ENCODE assay signal across 24 cellular contexts in genomic region chr3:102159810-102160451, GRCh38.
A peak's percentile ranks its signal among the peaks of the same experiment; 100 is the strongest.
DNase-seq lines count a peak whose midpoint lies in the region; ATAC-seq and TF ChIP-seq lines count a peak whose summit lies in the region.
"Had no signal": no experiment of that assay in that cellular context is flagged by ENCODE, and none has a peak within 500 bp of the region (broad histone marks: within the 10 kb centered on the region; RNA-seq: fewer than 3 reads in every experiment).

No MANE protein-coding gene starts in this region.

- H3K36me3 Mint-ChIP-seq in activated T-helper 17 cell treated with anti-CD3 and anti-CD28 coated beads, Interleukin-2, amount 50 U/mL, for 72 hours (ENCODE audit: low read depth): no peaks in the 10 kb centered on the region

- no peaks in the 10 kb centered on the region for H3K36me3 ChIP-seq in H7 (replicated peaks; ENCODE audit: control insufficient read depth, insufficient read depth, low read length)
- H3K36me3 ChIP-seq: cardiac muscle cell, Peyer's patch, upper lobe of left lung had no signal

- H3K27ac Mint-ChIP-seq in activated T-helper 17 cell treated with anti-CD3 and anti-CD28 coated beads, Interleukin-2, amount 50 U/mL, for 72 hours: peak overlapping the region; percentile 54

- TF ChIP-seq CTCF in GM12865 (IDR thresholded peaks at IDR 0.05; ENCODE audit: insufficient read depth, low read depth, low read length, missing control alignments) (no peak), GM10266 (IDR thresholded peaks at IDR 0.05; ENCODE audit: control insufficient read depth, insufficient read depth, low read depth, missing control alignments) (no peak)

- peaks cover 7% of the 10 kb centered on the region for H3K4me1 Mint-ChIP-seq in activated T-helper 17 cell treated with anti-CD3 and anti-CD28 coated beads, Interleukin-2, amount 50 U/mL, for 72 hours

- no peaks in the 10 kb centered on the region for H3K27me3 ChIP-seq in H7 (ENCODE audit: control insufficient read depth, insufficient read depth, low read length)
- H3K27me3 ChIP-seq: cardiac muscle cell, Peyer's patch, upper lobe of left lung had no signal

- H3K4me3 ChIP-seq in GM12865 (ENCODE audit: low read depth, low read length): no peak overlapping the region
- no peak overlapping the region for H3K4me3 ChIP-seq in H7 (ENCODE audit: insufficient read depth, low read depth, low read length)
- H3K4me3 ChIP-seq: A549, cardiac muscle cell, lung, Peyer's patch, upper lobe of left lung had no signal

- ATAC-seq in GM19468 (IDR thresholded peaks at IDR 0.05; ENCODE audit: extremely low read depth, unreplicated experiment) (peak; percentile 33), HG02938 (IDR thresholded peaks at IDR 0.05; ENCODE audit: unreplicated experiment) (peak; percentile 70)
- peak; percentile 42 for ATAC-seq in activated T-helper 17 cell treated with anti-CD3 and anti-CD28 coated beads, Interleukin-2, amount 50 U/mL, for 72 hours (replicated peaks)
- ATAC-seq: A549 had no signal

- H3K27me3 Mint-ChIP-seq in activated T-helper 17 cell treated with anti-CD3 and anti-CD28 coated beads, Interleukin-2, amount 50 U/mL, for 72 hours: no peaks in the 10 kb centered on the region

- DNase-seq in GM12865 (ENCODE audit: low read depth) (peak; percentile 6), H7 (no peak), GM10266 (ENCODE audit: extremely low spot score) (no peak)
- no peak for DNase-seq in stimulated activated CD8-positive, alpha-beta memory T cell treated with anti-CD3 and anti-CD28 coated beads, Interleukin-4, amount 100 ng/mL, for 48 hours
- DNase-seq in effector CD8-positive, alpha-beta T cell (lab: John Stamatoyannopoulos, UW): no peak
- DNase-seq: activated CD4-positive, alpha-beta T cell treated with anti-CD3 and anti-CD28 coated beads, Interleukin-2, amount 50 U/mL, for 48 hours; amniotic stem cell; dermis blood vessel endothelial cell; hypothalamus; islet precursor cell; KG1; NCI-H187 treated with DMSO at 0.1 percent for 48 hours; NCI-H345; Peyer's patch; small intestine; stimulated activated CD4-positive, alpha-beta T cell treated with anti-CD3 and anti-CD28 coated beads, Interleukin-2, amount 100 ng/mL, for 48 hours; T-helper 2 cell; upper lobe of left lung had no signal

- H3K4me3 Mint-ChIP-seq in activated T-helper 17 cell treated with anti-CD3 and anti-CD28 coated beads, Interleukin-2, amount 50 U/mL, for 72 hours: no peak overlapping the region

- peaks cover 4% of the 10 kb centered on the region for H3K9me3 Mint-ChIP-seq in activated T-helper 17 cell treated with anti-CD3 and anti-CD28 coated beads, Interleukin-2, amount 50 U/mL, for 72 hours
